10 cellular contexts compared by ENCODE assay signal in the genomic region with DNA sequence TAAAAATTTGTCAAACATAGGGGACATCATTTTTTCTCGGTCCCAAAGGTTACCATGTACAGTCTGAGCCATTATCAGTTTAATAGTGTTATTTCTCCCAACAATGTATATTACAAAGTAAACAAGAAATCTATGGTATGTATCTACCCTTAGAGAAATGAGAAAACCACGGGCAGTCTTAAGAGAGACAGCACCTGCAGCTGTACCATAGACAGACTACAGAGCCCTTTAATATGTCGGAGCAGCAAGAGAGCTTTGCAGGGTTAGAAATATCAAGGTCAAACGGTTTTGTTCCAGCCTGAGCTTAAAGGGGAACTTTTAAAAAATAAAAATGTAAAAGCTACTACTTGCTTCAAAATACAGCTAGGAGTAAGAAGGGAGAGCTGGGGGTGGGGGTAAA.
"Had no signal": no experiment of that assay in that cellular context is flagged by ENCODE, and none has a peak within 500 bp of the region (broad histone marks: within the 10 kb centered on the region; RNA-seq: fewer than 3 reads in every experiment).

No MANE protein-coding gene starts in this region.

- H3K4me3 ChIP-seq: gastroesophageal sphincter, lower lobe of right lung had no signal

- H3K36me3 ChIP-seq: gastroesophageal sphincter had no signal

- H3K27me3 ChIP-seq: gastroesophageal sphincter had no signal

- H3K27ac Mint-ChIP-seq: activated naive CD8-positive, alpha-beta T cell treated with anti-CD3 and anti-CD28 coated beads for 36 hours; endodermal cell; T-helper 2 cell treated with Interferon-gamma antibody and Interleukin-4, amounts not matched to agents 5 μg/mL and 100 μg/mL, for 36 hours had no signal

- H3K9me3 Mint-ChIP-seq: activated naive CD8-positive, alpha-beta T cell treated with anti-CD3 and anti-CD28 coated beads for 36 hours; endodermal cell; T-helper 2 cell treated with Interferon-gamma antibody and Interleukin-4, amounts not matched to agents 5 μg/mL and 100 μg/mL, for 36 hours had no signal

- H3K27me3 Mint-ChIP-seq: activated naive CD8-positive, alpha-beta T cell treated with anti-CD3 and anti-CD28 coated beads for 36 hours had no signal

- H3K36me3 Mint-ChIP-seq: activated naive CD8-positive, alpha-beta T cell treated with anti-CD3 and anti-CD28 coated beads for 36 hours had no signal

- DNase-seq: activated gamma-delta T cell; activated naive CD8-positive, alpha-beta T cell treated with anti-CD3 and anti-CD28 coated beads for 36 hours; dermis blood vessel endothelial cell; endodermal cell; erythroblast; left colon; lower lobe of right lung; stimulated activated CD4-positive, alpha-beta T cell treated with anti-CD3 and anti-CD28 coated beads, Interleukin-1b, Interleukin-23, amount 100 ng/mL, for 48 hours had no signal

- H3K4me3 Mint-ChIP-seq: activated naive CD8-positive, alpha-beta T cell treated with anti-CD3 and anti-CD28 coated beads for 36 hours; endodermal cell; T-helper 2 cell treated with Interferon-gamma antibody and Interleukin-4, amounts not matched to agents 5 μg/mL and 100 μg/mL, for 36 hours had no signal

- H3K9me3 ChIP-seq: gastroesophageal sphincter, lower lobe of right lung had no signal

- H3K27ac ChIP-seq: gastroesophageal sphincter, lower lobe of right lung had no signal

- ATAC-seq: gastroesophageal sphincter, left colon, lower lobe of right lung had no signal
